In genomic region chr17:40101367-40102210, GRCh38 we compare ENCODE assay signal across 8 cellular contexts. TPM values are rescaled to one million over a fixed set of nuclear protein-coding genes. Genes with fewer than 3 reads are reported as not detected.
DNase-seq lines count a peak whose midpoint lies in the region; ATAC-seq and TF ChIP-seq lines count a peak whose summit lies in the region.

No MANE protein-coding gene starts in this region.

- peaks cover 31% of the 10 kb centered on the region for H3K79me2 ChIP-seq in MM.1S (ENCODE audit: low read length)

- H3K9ac ChIP-seq in BLaER1, result peak overlapping the region; percentile 81; the same call in 1 of the 2 replicates
- peak overlapping the region; percentile 81; the same call in 1 of the 2 replicates for H3K9ac ChIP-seq in MM.1S (ENCODE audit: low read length)
- H3K9ac ChIP-seq in neuronal stem cell (ENCODE audit: low read depth, low read length, poor library complexity), result no peak overlapping the region

- H3K4me2 ChIP-seq in BLaER1, result peak overlapping the region; percentile 99
- H3K4me2 ChIP-seq in MM.1S (ENCODE audit: low read depth, low read length), result peak overlapping the region; percentile 99
- H3K4me2 ChIP-seq in neuronal stem cell (ENCODE audit: insufficient read depth, low read length, poor library complexity, severe bottlenecking), result no peak overlapping the region

- H3K4ac ChIP-seq in neuronal stem cell (ENCODE audit: low read length), result no peak overlapping the region

- H3K4me3 ChIP-seq in BLaER1 (0 out of 2 replicates have a peak overlapping the region, but pooled peaks have one; percentile 77), MM.1S (ENCODE audit: low read length) (peak overlapping the region; percentile 92), neuronal stem cell (ENCODE audit: low read length in 2 of 2) (no peak overlapping the region)
- H3K4me3 ChIP-seq in effector memory CD4-positive, alpha-beta T cell (ENCODE audit: insufficient read depth, low read depth, low read length, poor library complexity, severe bottlenecking), result peak overlapping the region; percentile 71

- no peak overlapping the region for H2BK120ac ChIP-seq in neuronal stem cell (ENCODE audit: low read depth, low read length)

- no peaks in the 10 kb centered on the region for H3K79me1 ChIP-seq in neuronal stem cell (ENCODE audit: low read depth, low read length)

- H3K36me3 ChIP-seq in BLaER1 (peaks cover 9% of the 10 kb centered on the region), MM.1S (replicated peaks; ENCODE audit: insufficient read depth, low read length) (no peaks in the 10 kb centered on the region), neuronal stem cell (replicated peaks in 1 of 2; ENCODE audit: control insufficient read depth in 2 of 2, insufficient read depth in 2 of 2, low read length in 2 of 2) (peaks cover 2 to 6% of the 10 kb centered on the region in 2 donors)
- H3K36me3 ChIP-seq in effector memory CD4-positive, alpha-beta T cell (ENCODE audit: control insufficient read depth, insufficient read depth, low read length), result peaks cover 8% of the 10 kb centered on the region

- no peak overlapping the region for H3K18ac ChIP-seq in neuronal stem cell (ENCODE audit: low read length)

- DNase-seq in MM.1S (no peak), neuronal stem cell (ENCODE audit: low spot score) (no peak), pons (ENCODE audit: low spot score) (no peak), HUDEP-2 (lab: John Stamatoyannopoulos, UW; ENCODE audit: unreplicated experiment in 76 of 76) (no peak), HuH-7.5 (ENCODE audit: low spot score) (no peak)
- DNase-seq in effector memory CD4-positive, alpha-beta T cell, result no peak

- H2AFZ ChIP-seq in MM.1S (ENCODE audit: low read length), result no peak overlapping the region
- peak overlapping the region; percentile 80 for H2AFZ ChIP-seq in neuronal stem cell (ENCODE audit: low read length)

- no CpG with 5 or more reads among the region's 16 CpGs for WGBS in neuronal stem cell (ENCODE audit: extremely low coverage in 2 of 2, insufficient read length in 2 of 2, insufficient replicate concordance in 1 of 2), 2 donors

- H2BK15ac ChIP-seq in neuronal stem cell (ENCODE audit: low read length), result no peak overlapping the region

- H2BK5ac ChIP-seq in neuronal stem cell (ENCODE audit: low read length), result no peak overlapping the region

- no peak overlapping the region for H3K23ac ChIP-seq in neuronal stem cell (ENCODE audit: low read depth, low read length, poor library complexity)

- no peak for TF ChIP-seq CTCF in MM.1S (IDR thresholded peaks at IDR 0.05; ENCODE audit: low read length)

- H3F3A ChIP-seq in MM.1S (ENCODE audit: insufficient read depth, low read length), result peaks cover 56% of the 10 kb centered on the region

- H3K27me3 ChIP-seq in BLaER1, result no peaks in the 10 kb centered on the region
- no peaks in the 10 kb centered on the region for H3K27me3 ChIP-seq in MM.1S (replicated peaks; ENCODE audit: insufficient read depth, low read length)
- no peaks in the 10 kb centered on the region for H3K27me3 ChIP-seq in effector memory CD4-positive, alpha-beta T cell (replicated peaks; ENCODE audit: control insufficient read depth, insufficient read depth, low read length, poor library complexity, severe bottlenecking)
- H3K27me3 ChIP-seq in neuronal stem cell (ENCODE audit: control insufficient read depth in 3 of 3, insufficient read depth in 3 of 3, low read depth in 1 of 3, low read length in 3 of 3), result peaks cover 0 to 12% (median 8%) of the 10 kb centered on the region in 3 experiments

- no peak overlapping the region for H4K8ac ChIP-seq in neuronal stem cell (ENCODE audit: low read depth, low read length)

- no peak for ATAC-seq in HG02870 (IDR thresholded peaks at IDR 0.05; ENCODE audit: unreplicated experiment)

- no peak overlapping the region for H2BK12ac ChIP-seq in neuronal stem cell (ENCODE audit: low read length)

- no peaks in the 10 kb centered on the region for H3K9me2 ChIP-seq in MM.1S (replicated peaks; ENCODE audit: insufficient read depth, low read length)

- H3K27ac ChIP-seq in BLaER1, result peak overlapping the region; percentile 30; the same call in 1 of the 2 replicates
- peak overlapping the region; percentile 78; the same call in 1 of the 2 replicates for H3K27ac ChIP-seq in MM.1S (ENCODE audit: low read length)
- H3K27ac ChIP-seq in effector memory CD4-positive, alpha-beta T cell (ENCODE audit: insufficient read depth, low read length, poor library complexity, severe bottlenecking), result peak overlapping the region; percentile 97
- H3K27ac ChIP-seq in neuronal stem cell (replicated peaks; ENCODE audit: low read length), result no peak overlapping the region

- no peak overlapping the region for H3K14ac ChIP-seq in neuronal stem cell (ENCODE audit: low read length)

- H4K20me1 ChIP-seq in BLaER1 (no peaks in the 10 kb centered on the region), MM.1S (ENCODE audit: insufficient read depth, low read length) (no peaks in the 10 kb centered on the region)

- H4K91ac ChIP-seq in neuronal stem cell (ENCODE audit: low read depth, low read length, poor library complexity), result no peak overlapping the region

- H3K9me3 ChIP-seq in BLaER1 (no peaks in the 10 kb centered on the region), MM.1S (replicated peaks; ENCODE audit: insufficient read depth, low read length) (no peaks in the 10 kb centered on the region), neuronal stem cell (replicated peaks in 1 of 2; ENCODE audit: control insufficient read depth in 2 of 2, insufficient read depth in 1 of 2, low read depth in 1 of 2, low read length in 2 of 2) (peaks cover 0 to 4% of the 10 kb centered on the region in 2 donors)
- no peaks in the 10 kb centered on the region for H3K9me3 ChIP-seq in effector memory CD4-positive, alpha-beta T cell (ENCODE audit: control insufficient read depth, low read length)

- H3K4me1 ChIP-seq in BLaER1 (peaks cover 89% of the 10 kb centered on the region), MM.1S (ENCODE audit: low read length) (peaks cover 63% of the 10 kb centered on the region), neuronal stem cell (ENCODE audit: control insufficient read depth in 2 of 2, insufficient read depth in 1 of 2, low read depth in 1 of 2, low read length in 2 of 2) (peaks cover 26 to 45% of the 10 kb centered on the region in 2 donors)
- H3K4me1 ChIP-seq in effector memory CD4-positive, alpha-beta T cell (ENCODE audit: control insufficient read depth, insufficient read depth, low read length, poor library complexity, severe bottlenecking), result peaks cover 88% of the 10 kb centered on the region

- H2AK5ac ChIP-seq in neuronal stem cell (ENCODE audit: low read depth, low read length), result no peak overlapping the region

RNA-seq across cellular contexts. Expression of gene NR1D1, which starts 1.2 kb away (rescaled TPM):
- 5.0 TPM for polyA plus RNA-seq in neuronal stem cell (2013, experiment 1 of 2)
- 4.8 TPM for polyA plus RNA-seq in neuronal stem cell (2013, experiment 2 of 2)

RNA-seq across cellular contexts. Expression of gene MSL1, which starts 20.2 kb away (rescaled TPM):
- 106 TPM for polyA plus RNA-seq in neuronal stem cell (2013, experiment 1 of 2)
- 110 TPM for polyA plus RNA-seq in neuronal stem cell (2013, experiment 2 of 2)

RNA-seq across cellular contexts. Expression of gene CASC3, which starts 38.7 kb away (rescaled TPM):
- 70.7 TPM for polyA plus RNA-seq in neuronal stem cell (2013, experiment 1 of 2)
- polyA plus RNA-seq in neuronal stem cell (2013, experiment 2 of 2), result 70.5 TPM

RNA-seq across cellular contexts. Expression of gene THRA, which starts 38.8 kb away (rescaled TPM):
- polyA plus RNA-seq in neuronal stem cell (2013, experiment 1 of 2), result 13.2 TPM
- 13.2 TPM for polyA plus RNA-seq in neuronal stem cell (2013, experiment 2 of 2)

RNA-seq across cellular contexts. Expression of gene MED24, which starts 47.4 kb away (rescaled TPM):
- 61.9 TPM for polyA plus RNA-seq in neuronal stem cell (2013, experiment 1 of 2)
- polyA plus RNA-seq in neuronal stem cell (2013, experiment 2 of 2), result 61.2 TPM

Comparison
In these comparisons a context has a peak if more than half of its experiments do, and no peak if none do; other contexts are left out.
1. H3K4me3 ChIP-seq: peak in BLaER1 (single experiment), MM.1S (single experiment) and effector memory CD4-positive, alpha-beta T cell (single experiment); none in neuronal stem cell (0 of 2).